Comparison of ENCODE assay signal across 15 cellular contexts in genomic region chr7:75909521-75910132, GRCh38. TPM values are rescaled to one million over a fixed set of nuclear protein-coding genes. Genes with fewer than 3 reads are reported as not detected.
DNase-seq lines count a peak whose midpoint lies in the region; ATAC-seq and TF ChIP-seq lines count a peak whose summit lies in the region.
"Had no signal": no experiment of that assay in that cellular context is flagged by ENCODE, and none has a peak within 500 bp of the region (broad histone marks: within the 10 kb centered on the region; RNA-seq: fewer than 3 reads in every experiment).

No MANE protein-coding gene starts in this region.

- H3K9me3 ChIP-seq in HEK293 (ENCODE audit: control insufficient read depth, insufficient read depth, low read depth, low read length), result no peaks in the 10 kb centered on the region
- H3K9me3 ChIP-seq: BE2C, Caco-2 had no signal

- ATAC-seq in central memory CD8-positive, alpha-beta T cell (replicated peaks; ENCODE audit: extremely low read depth, poor library complexity, severe bottlenecking), result no peak
- no peak for ATAC-seq in stimulated activated naive B cell treated with anti-CD40 and anti-IgM and Interleukin-4, amounts not matched to agents 10 μg/mL and 1 μg/mL and 100 μg/mL, for 72 hours (replicated peaks)
- ATAC-seq: GM23338 had no signal

- H3K36me3 Mint-ChIP-seq in CD14-positive monocyte, result no peaks in the 10 kb centered on the region
- peaks cover 7% of the 10 kb centered on the region for H3K36me3 Mint-ChIP-seq in central memory CD8-positive, alpha-beta T cell (ENCODE audit: insufficient read depth)
- H3K36me3 Mint-ChIP-seq in stimulated activated naive B cell treated with anti-CD40 and anti-IgM and Interleukin-4, amounts not matched to agents 10 μg/mL and 1 μg/mL and 100 μg/mL, for 72 hours, result no peaks in the 10 kb centered on the region
- H3K36me3 Mint-ChIP-seq: IgD-negative memory B cell had no signal

- H3K4me3 ChIP-seq in HEK293 (ENCODE audit: low read depth, low read length), result no peak overlapping the region
- H3K4me3 ChIP-seq: GM23338 had no signal

- TF ChIP-seq CTCF in CD14-positive monocyte (IDR thresholded peaks at IDR 0.05), result no peak
- TF ChIP-seq CTCF in HEK293 (tag by site-specific recombination; IDR thresholded peaks at IDR 0.05), result no peak

- H3K4me3 Mint-ChIP-seq in CD14-positive monocyte, result no peak overlapping the region
- no peak overlapping the region for H3K4me3 Mint-ChIP-seq in central memory CD8-positive, alpha-beta T cell
- no peak overlapping the region for H3K4me3 Mint-ChIP-seq in stimulated activated naive B cell treated with anti-CD40 and anti-IgM and Interleukin-4, amounts not matched to agents 10 μg/mL and 1 μg/mL and 100 μg/mL, for 72 hours
- H3K4me3 Mint-ChIP-seq: CD4-positive, alpha-beta T cell; GM23338; HFFc6 had no signal

- H3K27ac ChIP-seq in HEK293 (ENCODE audit: extremely low read depth, low read depth, low read length), result no peak overlapping the region

- H3K4me1 Mint-ChIP-seq in CD14-positive monocyte, result peaks cover 47% of the 10 kb centered on the region
- peaks cover 7% of the 10 kb centered on the region for H3K4me1 Mint-ChIP-seq in central memory CD8-positive, alpha-beta T cell
- H3K4me1 Mint-ChIP-seq in stimulated activated naive B cell treated with anti-CD40 and anti-IgM and Interleukin-4, amounts not matched to agents 10 μg/mL and 1 μg/mL and 100 μg/mL, for 72 hours, result peaks cover 8 to 20% of the 10 kb centered on the region in 2 donors

- H3K36me3 ChIP-seq in HEK293 (ENCODE audit: control insufficient read depth in 2 of 2, insufficient read depth in 1 of 2, low read length in 2 of 2), result no peaks in the 10 kb centered on the region
- H3K36me3 ChIP-seq: BE2C had no signal

- H3K4me1 ChIP-seq in HEK293 (ENCODE audit: control insufficient read depth, insufficient read depth, low read length), result no peaks in the 10 kb centered on the region
- H3K4me1 ChIP-seq: BE2C had no signal

- intact Hi-C loops in CD14-positive monocyte (cut with micrococcal nuclease), result loop anchor here in 1 of 2 donors (5.0 kb wide), 1 partner anchor 32 kb away; the partner anchor contains the start of gene RHBDD2

- peaks cover 4 to 7% (median 5%) of the 10 kb centered on the region in 7 donors for H3K9me3 Mint-ChIP-seq in CD14-positive monocyte
- no peaks in the 10 kb centered on the region for H3K9me3 Mint-ChIP-seq in central memory CD8-positive, alpha-beta T cell
- H3K9me3 Mint-ChIP-seq in stimulated activated naive B cell treated with anti-CD40 and anti-IgM and Interleukin-4, amounts not matched to agents 10 μg/mL and 1 μg/mL and 100 μg/mL, for 72 hours, result no peaks in the 10 kb centered on the region
- H3K9me3 Mint-ChIP-seq: CD4-positive, alpha-beta T cell; GM23338; HFFc6; IgD-negative memory B cell had no signal

- DNase-seq in CD14-positive monocyte (ENCODE audit: low spot score), result no peak
- no peak for DNase-seq in central memory CD8-positive, alpha-beta T cell (ENCODE audit: low spot score in 2 of 2)
- no peak for DNase-seq in stimulated activated naive B cell treated with anti-CD40 and anti-IgM and Interleukin-4, amounts not matched to agents 10 μg/mL and 1 μg/mL and 100 μg/mL, for 72 hours
- DNase-seq in NCI-H446 treated with DMSO at 0.1 percent for 48 hours (lab: John Stamatoyannopoulos, UW), result no peak
- no peak for DNase-seq in dedifferentiated amniotic fluid mesenchymal stem cell (ENCODE audit: extremely low spot score)
- DNase-seq: ACHN; BE2C; C1 segment of cervical spinal cord; Caco-2; CD4-positive, alpha-beta T cell; HCEC 1CT; HFFc6 had no signal

- POLR2A ChIA-PET in HEK293 (lab: Yijun Ruan, JAX), result no interaction called here

- CTCF ChIA-PET in HEK293 (lab: Yijun Ruan, JAX), result interaction anchor here (0.7 kb wide), 1 partner anchor 19 kb away, joined by 3 read pairs; no protein-coding TSS in a partner anchor

- H3K27ac Mint-ChIP-seq in CD14-positive monocyte, result peak overlapping the region in 6 of 7 donors; percentile 46 to 90 (median 70)
- peak overlapping the region; percentile 5 for H3K27ac Mint-ChIP-seq in central memory CD8-positive, alpha-beta T cell (ENCODE audit: low read depth)
- peak overlapping the region; percentile 20 for H3K27ac Mint-ChIP-seq in stimulated activated naive B cell treated with anti-CD40 and anti-IgM and Interleukin-4, amounts not matched to agents 10 μg/mL and 1 μg/mL and 100 μg/mL, for 72 hours
- H3K27ac Mint-ChIP-seq: CD4-positive, alpha-beta T cell; GM23338; HFFc6; IgD-negative memory B cell had no signal

- peaks cover 0 to 14% (median 3%) of the 10 kb centered on the region in 3 donors for H3K27me3 Mint-ChIP-seq in CD14-positive monocyte (ENCODE audit: low read depth in 3 of 3)
- no peaks in the 10 kb centered on the region for H3K27me3 Mint-ChIP-seq in central memory CD8-positive, alpha-beta T cell
- no peaks in the 10 kb centered on the region for H3K27me3 Mint-ChIP-seq in stimulated activated naive B cell treated with anti-CD40 and anti-IgM and Interleukin-4, amounts not matched to agents 10 μg/mL and 1 μg/mL and 100 μg/mL, for 72 hours
- H3K27me3 Mint-ChIP-seq: CD4-positive, alpha-beta T cell had no signal

TF ChIP-seq in HEK293, 187 proteins besides CTCF, POLR2A, EP300 and RAD21:
- TF ChIP-seq ZNF366 (tag by site-specific recombination; conservative IDR thresholded peaks at IDR 0.05) (peak; percentile 86), ZNF513 (tag by site-specific recombination; IDR thresholded peaks at IDR 0.05) (peak; percentile 91), ZBTB44 (tag by site-specific recombination; IDR thresholded peaks at IDR 0.05) (no peak)

RNA-seq across cellular contexts. Expression of gene POR, which starts 5.3 kb away (rescaled TPM):
- polyA plus RNA-seq in CD14-positive monocyte, result 100 to 1,000 TPM in 1 of 2 donors, 10 to 100 TPM in 1; 90.5 to 102 TPM

RNA-seq across cellular contexts. Expression of gene RHBDD2, which starts 30.8 kb away (rescaled TPM):
- polyA plus RNA-seq in CD14-positive monocyte, result 10 to 100 TPM; 53.1 to 54.6 TPM

Comparison
In these comparisons a context has a peak if more than half of its experiments do, and no peak if none do; other contexts are left out.
1. H3K27ac Mint-ChIP-seq: peak in every context shown above with its lines; median percentile 70 in CD14-positive monocyte; 20 in stimulated activated naive B cell treated with anti-CD40 and anti-IgM and Interleukin-4, amounts not matched to agents 10 μg/mL and 1 μg/mL and 100 μg/mL, for 72 hours; 5 in central memory CD8-positive, alpha-beta T cell.